Comparison of ENCODE assay signal across 8 cellular contexts in the genomic region with DNA sequence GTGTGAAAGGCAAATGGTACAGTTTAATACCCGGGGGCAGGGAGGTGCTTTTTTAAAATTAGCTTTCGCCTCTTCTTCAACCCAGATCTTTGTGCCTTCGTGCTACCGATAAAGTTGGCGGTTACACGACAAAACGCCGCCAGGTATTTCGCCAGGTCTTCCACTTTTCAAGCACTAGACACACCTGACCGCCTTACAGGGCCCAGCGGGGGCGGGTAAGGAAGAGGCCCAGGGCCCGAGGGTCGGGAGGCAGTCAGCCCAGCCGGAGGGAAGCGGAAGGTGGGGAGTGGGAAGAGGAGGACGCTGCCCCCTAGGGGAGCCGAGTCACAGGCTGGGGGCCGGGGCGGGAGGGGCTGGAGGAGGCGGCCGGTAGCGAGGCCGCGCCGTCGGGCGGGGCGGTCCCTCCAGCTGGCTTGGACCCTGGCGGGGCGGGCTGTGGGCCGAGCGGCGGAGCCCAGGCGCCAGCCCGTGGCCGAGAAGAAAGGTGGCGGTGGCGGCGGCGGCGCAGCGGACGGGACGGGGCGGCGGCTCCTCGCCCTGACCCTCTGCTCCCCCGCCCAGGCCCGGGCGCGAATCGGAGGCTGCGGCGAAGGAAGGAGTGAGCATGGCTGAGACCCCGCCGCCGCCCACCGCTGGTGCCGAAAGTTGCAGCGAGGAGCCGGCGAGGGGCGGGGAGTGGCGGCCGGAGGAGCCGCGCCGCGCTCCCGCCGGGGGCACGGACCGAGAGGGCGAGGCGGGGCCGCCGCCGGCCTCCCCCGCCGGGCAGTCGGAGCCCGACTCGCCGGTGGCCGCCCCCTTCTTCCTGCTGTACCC. TPM values are rescaled to one million over a fixed set of nuclear protein-coding genes. Genes with fewer than 3 reads are reported as not detected.
DNase-seq lines count a peak whose midpoint lies in the region; ATAC-seq, FAIRE-seq and TF ChIP-seq lines count a peak whose summit lies in the region.

No MANE protein-coding gene starts in this region.

- H3K27me3 Mint-ChIP-seq in activated naive CD8-positive, alpha-beta T cell treated with anti-CD3 and anti-CD28 coated beads, Interleukin-2, amount 50 U/mL, for 24 hours, result no peaks in the 10 kb centered on the region

- WGBS in pancreas, 2 donors, result 0 to 1% methylated on average over 42 to 86 of the region's 86 CpGs

- H3K27ac Mint-ChIP-seq in activated naive CD8-positive, alpha-beta T cell treated with anti-CD3 and anti-CD28 coated beads, Interleukin-2, amount 50 U/mL, for 24 hours, result peak overlapping the region; percentile 87

- H3K27ac ChIP-seq in pancreas, result peak overlapping the region; percentile 78 to 98 (median 94)

- peaks cover 12 to 28% (median 13%) of the 10 kb centered on the region in 3 donors for H3K4me1 ChIP-seq in pancreas

- FAIRE-seq in pancreas (lab: Jason Lieb, UNC), result no peak

- H3K4me3 Mint-ChIP-seq in activated naive CD8-positive, alpha-beta T cell treated with anti-CD3 and anti-CD28 coated beads, Interleukin-2, amount 50 U/mL, for 24 hours, result peak overlapping the region; percentile 84

- DNase-seq in GM06990 (ENCODE audit: extremely low read depth, insufficient read length), result peak; percentile 83
- DNase-seq in H7, result peak; percentile 93
- peak; percentile 17 for DNase-seq in LNCaP clone FGC (ENCODE audit: low read depth)
- DNase-seq in SKM-1 (lab: John Stamatoyannopoulos, UW; ENCODE audit: unreplicated experiment), result peak; percentile 28
- DNase-seq in activated naive CD8-positive, alpha-beta T cell treated with anti-CD3 and anti-CD28 coated beads, Interleukin-2, amount 50 U/mL, for 24 hours, result peak; percentile 72
- DNase-seq in Right ventricle myocardium superior, result peak; percentile 89
- peak; percentile 81 to 91 (median 86) for DNase-seq in pancreas
- DNase-seq in inferior parietal cortex (ENCODE audit: extremely low spot score), result no peak

- H3K27me3 ChIP-seq in GM06990 (replicated peaks; ENCODE audit: control insufficient read depth, insufficient read depth, low read length) (no peaks in the 10 kb centered on the region), H7 (ENCODE audit: control insufficient read depth, insufficient read depth, low read length) (no peaks in the 10 kb centered on the region), pancreas (no peaks in the 10 kb centered on the region)

- peak overlapping the region; percentile 74 for H3K4me3 ChIP-seq in GM06990 (replicated peaks; ENCODE audit: low read depth, low read length)
- peak overlapping the region; percentile 81 for H3K4me3 ChIP-seq in H7 (ENCODE audit: insufficient read depth, low read depth, low read length)
- H3K4me3 ChIP-seq in LNCaP clone FGC (ENCODE audit: low read depth, low read length), result peak overlapping the region; percentile 62
- peak overlapping the region; percentile 60 to 95 (median 89) for H3K4me3 ChIP-seq in pancreas

- H3K4me1 Mint-ChIP-seq in activated naive CD8-positive, alpha-beta T cell treated with anti-CD3 and anti-CD28 coated beads, Interleukin-2, amount 50 U/mL, for 24 hours, result peaks cover 33% of the 10 kb centered on the region

- peak; percentile 51 for TF ChIP-seq CTCF in GM06990 (IDR thresholded peaks at IDR 0.05; ENCODE audit: insufficient read depth, low read length, poor library complexity, severe bottlenecking)
- TF ChIP-seq CTCF in LNCaP clone FGC (IDR thresholded peaks at IDR 0.05; ENCODE audit: control insufficient read depth, extremely low read depth, insufficient read depth), result peak; percentile 30; the same call in 1 of the 2 replicates
- TF ChIP-seq CTCF in pancreas (IDR thresholded peaks at IDR 0.05), result peak in 1 of 4 donors; percentile 22

- no peaks in the 10 kb centered on the region for H3K9me3 ChIP-seq in pancreas

- peak; percentile 56 for ATAC-seq in activated naive CD8-positive, alpha-beta T cell treated with anti-CD3 and anti-CD28 coated beads, Interleukin-2, amount 50 U/mL, for 24 hours
- ATAC-seq in Right ventricle myocardium superior (ENCODE audit: poor library complexity) (peak; percentile 88), pancreas (peak; percentile 80 to 86 (median 84))

- no peaks in the 10 kb centered on the region for H3K9me3 Mint-ChIP-seq in activated naive CD8-positive, alpha-beta T cell treated with anti-CD3 and anti-CD28 coated beads, Interleukin-2, amount 50 U/mL, for 24 hours

- intact Hi-C loops in Right ventricle myocardium superior (cut with DNase I) (loop anchor here (2.0 kb wide), 1 partner anchor 16 kb away; a partner anchor contains a TSS), pancreas (cut with DNase I) (no loop called here)

- H3K36me3 ChIP-seq in GM06990 (ENCODE audit: control insufficient read depth, insufficient read depth, low read length), result no peaks in the 10 kb centered on the region
- no peaks in the 10 kb centered on the region for H3K36me3 ChIP-seq in H7 (replicated peaks; ENCODE audit: control insufficient read depth, insufficient read depth, low read length)
- H3K36me3 ChIP-seq in pancreas, result no peaks in the 10 kb centered on the region

- H3K36me3 Mint-ChIP-seq in activated naive CD8-positive, alpha-beta T cell treated with anti-CD3 and anti-CD28 coated beads, Interleukin-2, amount 50 U/mL, for 24 hours (ENCODE audit: low read depth), result no peaks in the 10 kb centered on the region

RNA-seq across cellular contexts. Expression of a gene that starts 16.2 kb away (rescaled TPM):
- total RNA-seq in H7 (2014; rRNA removed; shearing (Covaris generic)), result 11.5 and 12.3 TPM in 2 replicates
- total RNA-seq in Right ventricle myocardium superior (15.0 TPM), pancreas (10 to 100 TPM in 3 of 6 donors, 1 to 10 TPM in 3; 6.5 to 12.2 (median 9.6) TPM)
- polyA plus RNA-seq in pancreas, result 10 to 100 TPM; 10.6 to 15.4 TPM

RNA-seq across cellular contexts. Expression of a gene that starts 17.2 kb away (rescaled TPM):
- 32.7 and 38.4 TPM in 2 replicates for total RNA-seq in H7 (2014; rRNA removed; shearing (Covaris generic))
- total RNA-seq in Right ventricle myocardium superior (19.4 TPM), pancreas (10 to 100 TPM; 18.3 to 42.1 (median 19.8) TPM)
- polyA plus RNA-seq in pancreas, result 10 to 100 TPM; 23.2 to 31.8 TPM

RNA-seq across cellular contexts. Expression of a gene that starts 38.2 kb away (rescaled TPM):
- total RNA-seq in H7 (2014; rRNA removed; shearing (Covaris generic)), result not detected in 2 replicates
- total RNA-seq in Right ventricle myocardium superior (4.4 TPM), pancreas (100 to 1,000 TPM in 1 of 6 donors, 10 to 100 TPM in 1, 1 to 10 TPM in 3, under 1 TPM in 1; 0.42 to 122 (median 5.9) TPM)
- 1 to 10 TPM in 1 of 2 donors, under 1 TPM in 1; 0.38 to 2.0 TPM for polyA plus RNA-seq in pancreas
